ENCODE assay signal across 1 cellular context in the genomic region with DNA sequence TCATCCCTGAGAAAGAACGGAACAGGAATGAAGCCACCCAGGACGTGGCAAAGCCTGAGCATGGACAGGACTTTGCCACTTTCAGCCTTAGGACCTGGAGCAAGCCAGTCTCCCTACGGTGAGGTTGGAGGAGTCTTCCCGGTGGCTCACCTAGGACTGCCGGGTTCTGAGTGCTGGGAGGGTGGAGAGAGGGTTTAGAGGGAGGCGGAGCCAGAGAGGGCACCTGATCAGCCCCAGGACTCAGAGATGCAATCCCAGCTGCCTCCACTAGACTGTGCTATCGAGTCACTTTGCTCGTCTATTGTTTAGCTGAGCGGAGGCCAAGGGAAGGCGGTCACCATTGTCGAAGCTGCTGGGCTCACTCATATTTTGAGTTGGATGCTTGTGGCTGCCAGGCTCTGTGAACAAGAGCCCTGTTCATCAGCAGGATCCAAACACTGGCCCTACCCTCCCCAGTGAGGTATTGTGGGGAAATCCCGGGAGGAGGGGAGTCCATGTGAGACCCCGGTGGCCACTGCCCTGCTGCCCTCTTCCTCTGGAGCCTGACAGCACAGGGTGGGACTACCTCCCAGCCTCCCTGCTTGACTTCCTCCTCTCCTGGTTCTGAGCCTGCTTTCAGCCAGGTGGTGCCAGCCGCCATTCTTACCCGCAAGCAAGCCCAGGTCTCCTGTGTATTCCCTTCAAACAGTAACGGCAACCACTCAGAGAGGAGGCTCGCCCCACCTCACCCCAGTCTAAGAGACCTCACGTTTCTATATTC.
A peak's percentile ranks its signal among the peaks of the same experiment; 100 is the strongest.
TF ChIP-seq lines count a peak whose summit lies in the region.

No MANE protein-coding gene starts in this region.

TF ChIP-seq in HEK293, 187 proteins besides CTCF, POLR2A, EP300 and RAD21:
- TF ChIP-seq FEZF1 (tag by site-specific recombination; IDR thresholded peaks at IDR 0.05) (no peak), SP3 (tag by site-specific recombination; IDR thresholded peaks at IDR 0.05) (peak; percentile 46; the same call in 1 of the 2 replicates), IKZF3 (tag by site-specific recombination; IDR thresholded peaks at IDR 0.05) (peak; percentile 33; the same call in 1 of the 2 replicates), ZNF654 (tag by site-specific recombination; IDR thresholded peaks at IDR 0.05; ENCODE audit: low read depth) (peak; percentile 58), ZNF501 (tag by site-specific recombination; IDR thresholded peaks at IDR 0.05) (no peak), REPIN1 (tag by site-specific recombination; IDR thresholded peaks at IDR 0.05; ENCODE audit: low read depth) (no peak), GLI2 (tag by site-specific recombination; IDR thresholded peaks at IDR 0.05; ENCODE audit: borderline replicate concordance, low read depth) (no peak), ZBTB17 (tag by site-specific recombination; IDR thresholded peaks at IDR 0.05) (peak; percentile 76), ZNF677 (tag by site-specific recombination; IDR thresholded peaks at IDR 0.05) (no peak), ZNF24 (tag by site-specific recombination; IDR thresholded peaks at IDR 0.05) (no peak), ZSCAN30 (tag by site-specific recombination; IDR thresholded peaks at IDR 0.05) (peak; percentile 71; the same call in 1 of the 2 replicates)
- TF ChIP-seq, protein P1, sequence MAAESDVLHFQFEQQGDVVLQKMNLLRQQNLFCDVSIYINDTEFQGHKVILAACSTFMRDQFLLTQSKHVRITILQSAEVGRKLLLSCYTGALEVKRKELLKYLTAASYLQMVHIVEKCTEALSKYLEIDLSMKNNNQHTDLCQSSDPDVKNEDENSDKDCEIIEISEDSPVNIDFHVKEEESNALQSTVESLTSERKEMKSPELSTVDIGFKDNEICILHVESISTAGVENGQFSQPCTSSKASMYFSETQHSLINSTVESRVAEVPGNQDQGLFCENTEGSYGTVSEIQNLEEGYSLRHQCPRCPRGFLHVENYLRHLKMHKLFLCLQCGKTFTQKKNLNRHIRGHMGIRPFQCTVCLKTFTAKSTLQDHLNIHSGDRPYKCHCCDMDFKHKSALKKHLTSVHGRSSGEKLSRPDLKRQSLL (tag by site-specific recombination; IDR thresholded peaks at IDR 0.05): no peak
- TF ChIP-seq, protein P2, sequence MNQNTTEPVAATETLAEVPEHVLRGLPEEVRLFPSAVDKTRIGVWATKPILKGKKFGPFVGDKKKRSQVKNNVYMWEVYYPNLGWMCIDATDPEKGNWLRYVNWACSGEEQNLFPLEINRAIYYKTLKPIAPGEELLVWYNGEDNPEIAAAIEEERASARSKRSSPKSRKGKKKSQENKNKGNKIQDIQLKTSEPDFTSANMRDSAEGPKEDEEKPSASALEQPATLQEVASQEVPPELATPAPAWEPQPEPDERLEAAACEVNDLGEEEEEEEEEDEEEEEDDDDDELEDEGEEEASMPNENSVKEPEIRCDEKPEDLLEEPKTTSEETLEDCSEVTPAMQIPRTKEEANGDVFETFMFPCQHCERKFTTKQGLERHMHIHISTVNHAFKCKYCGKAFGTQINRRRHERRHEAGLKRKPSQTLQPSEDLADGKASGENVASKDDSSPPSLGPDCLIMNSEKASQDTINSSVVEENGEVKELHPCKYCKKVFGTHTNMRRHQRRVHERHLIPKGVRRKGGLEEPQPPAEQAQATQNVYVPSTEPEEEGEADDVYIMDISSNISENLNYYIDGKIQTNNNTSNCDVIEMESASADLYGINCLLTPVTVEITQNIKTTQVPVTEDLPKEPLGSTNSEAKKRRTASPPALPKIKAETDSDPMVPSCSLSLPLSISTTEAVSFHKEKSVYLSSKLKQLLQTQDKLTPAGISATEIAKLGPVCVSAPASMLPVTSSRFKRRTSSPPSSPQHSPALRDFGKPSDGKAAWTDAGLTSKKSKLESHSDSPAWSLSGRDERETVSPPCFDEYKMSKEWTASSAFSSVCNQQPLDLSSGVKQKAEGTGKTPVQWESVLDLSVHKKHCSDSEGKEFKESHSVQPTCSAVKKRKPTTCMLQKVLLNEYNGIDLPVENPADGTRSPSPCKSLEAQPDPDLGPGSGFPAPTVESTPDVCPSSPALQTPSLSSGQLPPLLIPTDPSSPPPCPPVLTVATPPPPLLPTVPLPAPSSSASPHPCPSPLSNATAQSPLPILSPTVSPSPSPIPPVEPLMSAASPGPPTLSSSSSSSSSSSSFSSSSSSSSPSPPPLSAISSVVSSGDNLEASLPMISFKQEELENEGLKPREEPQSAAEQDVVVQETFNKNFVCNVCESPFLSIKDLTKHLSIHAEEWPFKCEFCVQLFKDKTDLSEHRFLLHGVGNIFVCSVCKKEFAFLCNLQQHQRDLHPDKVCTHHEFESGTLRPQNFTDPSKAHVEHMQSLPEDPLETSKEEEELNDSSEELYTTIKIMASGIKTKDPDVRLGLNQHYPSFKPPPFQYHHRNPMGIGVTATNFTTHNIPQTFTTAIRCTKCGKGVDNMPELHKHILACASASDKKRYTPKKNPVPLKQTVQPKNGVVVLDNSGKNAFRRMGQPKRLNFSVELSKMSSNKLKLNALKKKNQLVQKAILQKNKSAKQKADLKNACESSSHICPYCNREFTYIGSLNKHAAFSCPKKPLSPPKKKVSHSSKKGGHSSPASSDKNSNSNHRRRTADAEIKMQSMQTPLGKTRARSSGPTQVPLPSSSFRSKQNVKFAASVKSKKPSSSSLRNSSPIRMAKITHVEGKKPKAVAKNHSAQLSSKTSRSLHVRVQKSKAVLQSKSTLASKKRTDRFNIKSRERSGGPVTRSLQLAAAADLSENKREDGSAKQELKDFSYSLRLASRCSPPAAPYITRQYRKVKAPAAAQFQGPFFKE (tag by site-specific recombination; IDR thresholded peaks at IDR 0.05; ENCODE audit: borderline replicate concordance): no peak
- TF ChIP-seq, protein P3, sequence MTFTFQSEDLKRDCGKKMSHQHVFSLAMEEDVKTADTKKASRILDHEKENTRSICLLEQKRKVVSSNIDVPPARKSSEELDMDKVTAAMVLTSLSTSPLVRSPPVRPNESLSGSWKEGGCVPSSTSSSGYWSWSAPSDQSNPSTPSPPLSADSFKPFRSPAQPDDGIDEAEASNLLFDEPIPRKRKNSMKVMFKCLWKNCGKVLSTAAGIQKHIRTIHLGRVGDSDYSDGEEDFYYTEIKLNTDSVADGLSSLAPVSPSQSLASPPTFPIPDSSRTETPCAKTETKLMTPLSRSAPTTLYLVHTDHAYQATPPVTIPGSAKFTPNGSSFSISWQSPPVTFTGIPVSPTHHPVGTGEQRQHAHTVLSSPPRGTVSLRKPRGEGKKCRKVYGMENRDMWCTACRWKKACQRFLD (tag by site-specific recombination; IDR thresholded peaks at IDR 0.05): no peak
- TF ChIP-seq, protein P4, sequence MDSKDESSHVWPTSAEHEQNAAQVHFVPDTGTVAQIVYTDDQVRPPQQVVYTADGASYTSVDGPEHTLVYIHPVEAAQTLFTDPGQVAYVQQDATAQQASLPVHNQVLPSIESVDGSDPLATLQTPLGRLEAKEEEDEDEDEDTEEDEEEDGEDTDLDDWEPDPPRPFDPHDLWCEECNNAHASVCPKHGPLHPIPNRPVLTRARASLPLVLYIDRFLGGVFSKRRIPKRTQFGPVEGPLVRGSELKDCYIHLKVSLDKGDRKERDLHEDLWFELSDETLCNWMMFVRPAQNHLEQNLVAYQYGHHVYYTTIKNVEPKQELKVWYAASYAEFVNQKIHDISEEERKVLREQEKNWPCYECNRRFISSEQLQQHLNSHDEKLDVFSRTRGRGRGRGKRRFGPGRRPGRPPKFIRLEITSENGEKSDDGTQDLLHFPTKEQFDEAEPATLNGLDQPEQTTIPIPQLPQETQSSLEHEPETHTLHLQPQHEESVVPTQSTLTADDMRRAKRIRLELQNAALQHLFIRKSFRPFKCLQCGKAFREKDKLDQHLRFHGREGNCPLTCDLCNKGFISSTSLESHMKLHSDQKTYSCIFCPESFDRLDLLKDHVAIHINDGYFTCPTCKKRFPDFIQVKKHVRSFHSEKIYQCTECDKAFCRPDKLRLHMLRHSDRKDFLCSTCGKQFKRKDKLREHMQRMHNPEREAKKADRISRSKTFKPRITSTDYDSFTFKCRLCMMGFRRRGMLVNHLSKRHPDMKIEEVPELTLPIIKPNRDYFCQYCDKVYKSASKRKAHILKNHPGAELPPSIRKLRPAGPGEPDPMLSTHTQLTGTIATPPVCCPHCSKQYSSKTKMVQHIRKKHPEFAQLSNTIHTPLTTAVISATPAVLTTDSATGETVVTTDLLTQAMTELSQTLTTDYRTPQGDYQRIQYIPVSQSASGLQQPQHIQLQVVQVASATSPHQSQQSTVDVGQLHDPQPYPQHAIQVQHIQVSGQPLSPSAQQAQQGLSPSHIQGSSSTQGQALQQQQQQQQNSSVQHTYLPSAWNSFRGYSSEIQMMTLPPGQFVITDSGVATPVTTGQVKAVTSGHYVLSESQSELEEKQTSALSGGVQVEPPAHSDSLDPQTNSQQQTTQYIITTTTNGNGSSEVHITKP (tag by site-specific recombination; IDR thresholded peaks at IDR 0.05): peak; percentile 84; the same call in 1 of the 2 replicates
